Comparison of ENCODE assay signal across 15 cellular contexts in the genomic region with DNA sequence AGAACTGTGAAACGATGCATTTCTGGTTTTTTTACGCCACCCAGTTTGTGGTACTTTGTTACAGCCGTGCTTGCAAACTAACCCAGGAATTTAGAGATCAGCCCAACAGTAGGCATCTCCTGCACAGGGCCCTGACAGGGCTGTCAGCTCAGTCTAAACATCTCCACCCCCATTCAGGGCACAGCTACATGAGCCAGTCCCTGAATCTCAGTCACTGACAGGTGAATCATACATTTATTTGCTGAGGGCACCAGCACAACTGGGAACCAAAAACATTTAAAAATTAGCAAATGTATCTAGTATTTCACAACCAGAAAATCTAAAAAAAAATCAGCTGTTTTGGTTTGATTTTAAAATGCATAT. TPM values are rescaled to one million over a fixed set of nuclear protein-coding genes. Genes with fewer than 3 reads are reported as not detected.
A peak's percentile ranks its signal among the peaks of the same experiment; 100 is the strongest.
DNase-seq lines count a peak whose midpoint lies in the region; ATAC-seq and TF ChIP-seq lines count a peak whose summit lies in the region.
"Had no signal": no experiment of that assay in that cellular context is flagged by ENCODE, and none has a peak within 500 bp of the region (broad histone marks: within the 10 kb centered on the region; RNA-seq: fewer than 3 reads in every experiment).

No MANE protein-coding gene starts in this region.

- H3K4me2 ChIP-seq in SK-N-SH, result no peak overlapping the region

- H3K27ac ChIP-seq in SK-N-SH (ENCODE audit: low read depth in 2 of 2, low read length in 1 of 2), result no peak overlapping the region
- H3K27ac ChIP-seq in endodermal cell (ENCODE audit: low read depth, low read length), result peak overlapping the region; percentile 89
- peak overlapping the region; percentile 90 for H3K27ac ChIP-seq in mesodermal cell (ENCODE audit: low read depth, low read length, severe bottlenecking)
- H3K27ac ChIP-seq: coronary artery had no signal

- no peaks in the 10 kb centered on the region for H3K27me3 ChIP-seq in SK-N-SH (ENCODE audit: insufficient read depth)
- H3K27me3 ChIP-seq in endodermal cell (ENCODE audit: control insufficient read depth, insufficient read depth, low read length, poor library complexity, severe bottlenecking), result no peaks in the 10 kb centered on the region

- H3K4me1 Mint-ChIP-seq in endodermal cell, result peaks cover 19% of the 10 kb centered on the region
- no peaks in the 10 kb centered on the region for H3K4me1 Mint-ChIP-seq in effector memory CD8-positive, alpha-beta T cell (ENCODE audit: low read depth in 2 of 2)

- no peaks in the 10 kb centered on the region for H3K9me2 ChIP-seq in SK-N-SH

- TF ChIP-seq CTCF in SK-N-SH (IDR thresholded peaks at IDR 0.05) (no peak), endodermal cell (conservative IDR thresholded peaks at IDR 0.05) (no peak)

- CTCF ChIA-PET in SK-N-SH (lab: Yijun Ruan, JAX), result no interaction called here

- ATAC-seq in SK-N-SH treated with all-trans-retinoic acid at 6 μM for 48 hours, result peak; percentile 51
- no peak for ATAC-seq in GM19467 (IDR thresholded peaks at IDR 0.05; ENCODE audit: unreplicated experiment)
- no peak for ATAC-seq in GM21825 (IDR thresholded peaks at IDR 0.05; ENCODE audit: unreplicated experiment)
- no peak for ATAC-seq in effector memory CD8-positive, alpha-beta T cell (replicated peaks)

- TF ChIP-seq RAD21 in SK-N-SH (IDR thresholded peaks at IDR 0.05; ENCODE audit: low read length), result no peak

- H2AFZ ChIP-seq in SK-N-SH (ENCODE audit: low read depth), result no peak overlapping the region

- H3K4me1 ChIP-seq in SK-N-SH (ENCODE audit: control insufficient read depth in 1 of 2, insufficient read depth in 2 of 2, low read depth in 1 of 2, low read length in 1 of 2) (peaks cover 0 to 6% of the 10 kb centered on the region in 2 experiments; a peak in 1 of 4 replicates), endodermal cell (ENCODE audit: control insufficient read depth, insufficient read depth, low read length) (peaks cover 10% of the 10 kb centered on the region), mesodermal cell (ENCODE audit: control insufficient read depth, insufficient read depth, low read length, poor library complexity, severe bottlenecking) (peaks cover 9% of the 10 kb centered on the region)

- DNase-seq in SK-N-SH, result no peak
- DNase-seq in endodermal cell, result no peak
- DNase-seq in RPMI8226, result no peak
- DNase-seq in effector memory CD8-positive, alpha-beta T cell, result no peak
- DNase-seq: 8988T; activated naive CD4-positive, alpha-beta T cell treated with anti-CD3 and anti-CD28 coated beads, Interleukin-2, amount 50 U/mL, for 16 hours; foreskin melanocyte; left cardiac atrium; stimulated activated CD4-positive, alpha-beta T cell treated with anti-CD3 and anti-CD28 coated beads, Interleukin-4, amount 100 ng/mL, for 4 hours had no signal

- no peak overlapping the region for H3K4me3 ChIP-seq in SK-N-SH (ENCODE audit: low read depth in 2 of 2, low read length in 1 of 2)
- no peak overlapping the region for H3K4me3 ChIP-seq in endodermal cell (ENCODE audit: low read length)
- no peak overlapping the region for H3K4me3 ChIP-seq in mesodermal cell (ENCODE audit: extremely low read depth, insufficient read depth, low read length, poor library complexity, severe bottlenecking)
- H3K4me3 ChIP-seq: coronary artery had no signal

- H3K9me3 Mint-ChIP-seq in endodermal cell, result no peaks in the 10 kb centered on the region
- H3K9me3 Mint-ChIP-seq in effector memory CD8-positive, alpha-beta T cell, result no peaks in the 10 kb centered on the region
- H3K9me3 Mint-ChIP-seq: stimulated activated naive CD8-positive, alpha-beta T cell treated with anti-CD3 and anti-CD28 coated beads, Interleukin-15, Interleukin-2, amounts not matched to agents 100 ng/mL and 50 ng/mL, for 24 hours had no signal

- no peaks in the 10 kb centered on the region for H3K27me3 Mint-ChIP-seq in endodermal cell (ENCODE audit: insufficient read depth)
- H3K27me3 Mint-ChIP-seq in effector memory CD8-positive, alpha-beta T cell, result no peaks in the 10 kb centered on the region
- H3K27me3 Mint-ChIP-seq: stimulated activated naive CD8-positive, alpha-beta T cell treated with anti-CD3 and anti-CD28 coated beads, Interleukin-15, Interleukin-2, amounts not matched to agents 100 ng/mL and 50 ng/mL, for 24 hours had no signal

- WGBS in SK-N-SH (ENCODE audit: low lambda C conversion rate), result 85% methylated on average over 3 of the region's 3 CpGs
- WGBS in endodermal cell (ENCODE audit: insufficient coverage in 1 of 2, insufficient read length in 1 of 2), 2 experiments, result 59 to 75% methylated on average over 3 of the region's 3 CpGs
- 61 to 65% methylated on average over 3 of the region's 3 CpGs for WGBS in mesodermal cell (ENCODE audit: insufficient coverage in 2 of 2), 2 experiments

- POLR2A ChIA-PET in SK-N-SH (lab: Yijun Ruan, JAX), result no interaction called here

- no peak for TF ChIP-seq EP300 in SK-N-SH (IDR thresholded peaks at IDR 0.05; ENCODE audit: borderline replicate concordance in 1 of 2, low read depth in 1 of 2, low read length in 1 of 2)

- no peaks in the 10 kb centered on the region for H3K36me3 Mint-ChIP-seq in endodermal cell (ENCODE audit: low read depth)
- peaks cover 7% of the 10 kb centered on the region for H3K36me3 Mint-ChIP-seq in effector memory CD8-positive, alpha-beta T cell (ENCODE audit: insufficient read depth)

- H3K9me3 ChIP-seq in SK-N-SH, result no peaks in the 10 kb centered on the region
- H3K9me3 ChIP-seq in endodermal cell (ENCODE audit: control insufficient read depth, low read length), result peaks cover under 1% of the 10 kb centered on the region
- H3K9me3 ChIP-seq in mesodermal cell (ENCODE audit: control insufficient read depth, low read length), result no peaks in the 10 kb centered on the region

- H3K36me3 ChIP-seq in SK-N-SH (replicated peaks in 1 of 2; ENCODE audit: control insufficient read depth in 1 of 2, insufficient read depth in 2 of 2, low read length in 1 of 2) (no peaks in the 10 kb centered on the region), endodermal cell (ENCODE audit: control insufficient read depth, insufficient read depth, low read length) (no peaks in the 10 kb centered on the region), mesodermal cell (ENCODE audit: control insufficient read depth, insufficient read depth, low read length) (no peaks in the 10 kb centered on the region)

- H3K27ac Mint-ChIP-seq in endodermal cell, result peak overlapping the region; percentile 75
- no peak overlapping the region for H3K27ac Mint-ChIP-seq in effector memory CD8-positive, alpha-beta T cell
- H3K27ac Mint-ChIP-seq: stimulated activated naive CD8-positive, alpha-beta T cell treated with anti-CD3 and anti-CD28 coated beads, Interleukin-15, Interleukin-2, amounts not matched to agents 100 ng/mL and 50 ng/mL, for 24 hours had no signal

- H3K9ac ChIP-seq in SK-N-SH, result no peak overlapping the region
- H3K9ac ChIP-seq in endodermal cell (ENCODE audit: extremely low read depth, low read length, poor library complexity, severe bottlenecking), result no peak overlapping the region

- H3F3A ChIP-seq in SK-N-SH (replicated peaks; ENCODE audit: insufficient read depth), result peaks cover 4% of the 10 kb centered on the region

- no peaks in the 10 kb centered on the region for H3K79me2 ChIP-seq in SK-N-SH (ENCODE audit: insufficient read depth)

- no peaks in the 10 kb centered on the region for H4K20me1 ChIP-seq in SK-N-SH (ENCODE audit: insufficient read depth)

- no peak overlapping the region for H3K4me3 Mint-ChIP-seq in endodermal cell
- no peak overlapping the region for H3K4me3 Mint-ChIP-seq in effector memory CD8-positive, alpha-beta T cell
- H3K4me3 Mint-ChIP-seq: stimulated activated naive CD8-positive, alpha-beta T cell treated with anti-CD3 and anti-CD28 coated beads, Interleukin-15, Interleukin-2, amounts not matched to agents 100 ng/mL and 50 ng/mL, for 24 hours had no signal

TF ChIP-seq in SK-N-SH treated with all-trans-retinoic acid at 6 μM for 48 hours, 23 proteins besides CTCF, POLR2A, EP300 and RAD21 (continues in another document):
- no peak for TF ChIP-seq TCF4 (CRISPR knock-in tag; IDR thresholded peaks at IDR 0.05; ENCODE audit: borderline replicate concordance)
- TF ChIP-seq, protein P1, sequence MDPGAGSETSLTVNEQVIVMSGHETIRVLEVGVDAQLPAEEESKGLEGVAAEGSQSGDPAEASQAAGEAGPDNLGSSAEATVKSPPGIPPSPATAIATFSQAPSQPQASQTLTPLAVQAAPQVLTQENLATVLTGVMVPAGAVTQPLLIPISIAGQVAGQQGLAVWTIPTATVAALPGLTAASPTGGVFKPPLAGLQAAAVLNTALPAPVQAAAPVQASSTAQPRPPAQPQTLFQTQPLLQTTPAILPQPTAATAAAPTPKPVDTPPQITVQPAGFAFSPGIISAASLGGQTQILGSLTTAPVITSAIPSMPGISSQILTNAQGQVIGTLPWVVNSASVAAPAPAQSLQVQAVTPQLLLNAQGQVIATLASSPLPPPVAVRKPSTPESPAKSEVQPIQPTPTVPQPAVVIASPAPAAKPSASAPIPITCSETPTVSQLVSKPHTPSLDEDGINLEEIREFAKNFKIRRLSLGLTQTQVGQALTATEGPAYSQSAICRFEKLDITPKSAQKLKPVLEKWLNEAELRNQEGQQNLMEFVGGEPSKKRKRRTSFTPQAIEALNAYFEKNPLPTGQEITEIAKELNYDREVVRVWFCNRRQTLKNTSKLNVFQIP (CRISPR knock-in tag; IDR thresholded peaks at IDR 0.05; ENCODE audit: borderline replicate concordance, low read depth), result no peak
- TF ChIP-seq ESRRG (CRISPR knock-in tag; IDR thresholded peaks at IDR 0.05), result no peak

TF ChIP-seq in SK-N-SH, 30 proteins besides CTCF, POLR2A, EP300 and RAD21 (continues in another document):
- TF ChIP-seq NRF1 (IDR thresholded peaks at IDR 0.05; ENCODE audit: low read depth, low read length), result no peak
- TF ChIP-seq RXRA (IDR thresholded peaks at IDR 0.05; ENCODE audit: borderline replicate concordance, low read depth), result no peak

RNA-seq across cellular contexts. Expression of a gene that starts 30.7 kb away (rescaled TPM):
- 224 and 270 TPM in 2 replicates for polyA plus RNA-seq in SK-N-SH (2012; rRNA removed)
- polyA plus RNA-seq in SK-N-SH (2012; cell fraction: cytosol; rRNA removed), result 279 and 294 TPM in 2 replicates
- polyA plus RNA-seq in SK-N-SH (2012; cell fraction: nucleus; rRNA removed), result 172 and 259 TPM in 2 replicates
- total RNA-seq in endodermal cell, result 100 to 1,000 TPM; 483 to 623 TPM
- 313 TPM for polyA plus RNA-seq in endodermal cell (2013, experiment 1 of 2)
- polyA plus RNA-seq in endodermal cell (2013, experiment 2 of 2), result 304 TPM
- 802 TPM for polyA plus RNA-seq in mesodermal cell (2013, experiment 1 of 2)
- 748 TPM for polyA plus RNA-seq in mesodermal cell (2013, experiment 2 of 2)

Comparison
In these comparisons a context has a peak if more than half of its experiments do, and no peak if none do; other contexts are left out.
1. H3K27ac ChIP-seq: peak in endodermal cell (single experiment) and mesodermal cell (single experiment); none in SK-N-SH (0 of 2).